ENCODE assay signal across 8 cellular contexts in genomic region chr1:151540982-151541377, GRCh38. TPM values are rescaled to one million over a fixed set of nuclear protein-coding genes. Genes with fewer than 3 reads are reported as not detected.
A peak's percentile ranks its signal among the peaks of the same experiment; 100 is the strongest.
DNase-seq lines count a peak whose midpoint lies in the region; ATAC-seq, FAIRE-seq and TF ChIP-seq lines count a peak whose summit lies in the region.

No MANE protein-coding gene starts in this region.

- ATAC-seq in HepG2 = peak; percentile 35
- no peak for ATAC-seq in HG03039 (IDR thresholded peaks at IDR 0.05; ENCODE audit: unreplicated experiment)
- no peak for ATAC-seq in HG02885 (IDR thresholded peaks at IDR 0.05; ENCODE audit: poor library complexity, unreplicated experiment)

- H3K27ac ChIP-seq in KMS-11 (peak overlapping the region; percentile 72; the same call in 1 of the 2 replicates), HepG2 (ENCODE audit: extremely low read length, insufficient read depth, low read length) (peak overlapping the region; percentile 70), tibial artery (peak overlapping the region; percentile 71 to 79)

- H3K4me3 ChIP-seq in KMS-11 (IDR thresholded peaks at IDR 0.05; ENCODE audit: insufficient read depth, low read depth, low read length) = peak overlapping the region; percentile 97
- H3K4me3 ChIP-seq in HepG2 (replicated peaks in 1 of 3; ENCODE audit: insufficient read depth in 1 of 3, low read depth in 2 of 3, low read length in 3 of 3) = peak overlapping the region; percentile 70 to 82 (median 73)
- H3K4me3 ChIP-seq in tibial artery = peak overlapping the region; percentile 59 to 68

- no peaks in the 10 kb centered on the region for H3K27me3 Mint-ChIP-seq in MCF 10A (ENCODE audit: insufficient read depth, unreplicated experiment)

- CTCF ChIA-PET in MCF 10A (lab: Yijun Ruan, JAX) = interaction anchor here (0.7 to 1.2 kb wide), 7 partner anchors 26 to 305 kb away, joined by 3 to 6 read pairs (median 4); no protein-coding TSS in a partner anchor
- CTCF ChIA-PET in HepG2 (lab: Yijun Ruan, JAX; ENCODE audit: low intra/inter-chr PET ratio, low total read pairs) = no interaction called here

- peak; percentile 31 for DNase-seq in Caki2 (ENCODE audit: low read depth)
- peak; percentile 41 for DNase-seq in MCF 10A (ENCODE audit: unreplicated experiment)
- DNase-seq in HepG2 (ENCODE audit: low spot score) = no peak
- DNase-seq in tibial artery = no peak
- DNase-seq in activated gamma-delta T cell (lab: John Stamatoyannopoulos, UW) = no peak

- no peak for TF ChIP-seq CTCF in KMS-11 (conservative IDR thresholded peaks at IDR 0.05; ENCODE audit: low read depth, low read length)
- no peak for TF ChIP-seq CTCF in MCF 10A (IDR thresholded peaks at IDR 0.05; ENCODE audit: unreplicated experiment)
- no peak for TF ChIP-seq CTCF in HepG2 (CRISPR knock-in tag; IDR thresholded peaks at IDR 0.05)
- no peak for TF ChIP-seq CTCF in tibial artery (IDR thresholded peaks at IDR 0.05)

- H3K9me3 Mint-ChIP-seq in MCF 10A (ENCODE audit: unreplicated experiment) = no peaks in the 10 kb centered on the region

- peaks cover 37% of the 10 kb centered on the region for H3K36me3 Mint-ChIP-seq in MCF 10A (ENCODE audit: insufficient read depth, unreplicated experiment)

- H2AFZ ChIP-seq in KMS-11 (ENCODE audit: low read depth) (peak overlapping the region; percentile 86), HepG2 (ENCODE audit: low read length) (no peak overlapping the region)

- H3K27me3 ChIP-seq in KMS-11 (ENCODE audit: insufficient read depth, low read depth) = no peaks in the 10 kb centered on the region
- no peaks in the 10 kb centered on the region; a peak in 1 of 5 replicates for H3K27me3 ChIP-seq in HepG2 (ENCODE audit: control insufficient read depth in 1 of 2, insufficient read depth in 2 of 2, low read length in 2 of 2)
- no peaks in the 10 kb centered on the region for H3K27me3 ChIP-seq in tibial artery

- H3K79me2 ChIP-seq in KMS-11 (ENCODE audit: insufficient read depth, low read depth) (peaks cover 18% of the 10 kb centered on the region; the same call in 1 of the 2 replicates), HepG2 (ENCODE audit: insufficient read depth, low read length) (peaks cover 13% of the 10 kb centered on the region)

- intact Hi-C loops in MCF 10A (cut with micrococcal nuclease) = loop anchor here (2.0 to 5.0 kb wide), 2 partner anchors 36 to 82 kb away; partner anchors contain the start of gene POGZ
- intact Hi-C loops in HepG2 (cut with micrococcal nuclease; ENCODE audit: unreplicated experiment) = loop anchor here (10.0 kb wide), 1 partner anchor 294 kb away; the partner anchor contains the start of genes C2CD4D and RORC
- intact Hi-C loops in tibial artery (cut with DNase I; ENCODE audit: low total_unique reads) = no loop called here

- POLR2A ChIA-PET in MCF 10A (lab: Yijun Ruan, JAX) (interaction anchor here (0.6 to 5.6 kb wide), 33 partner anchors 8 to 1863 kb away, joined by 3 to 90 read pairs (median 4); partner anchors contain the start of genes CGN, MRPL9, POGZ and SNX27), HepG2 (lab: Yijun Ruan, JAX) (interaction anchor here (0.8 to 3.2 kb wide), 16 partner anchors 9 to 305 kb away, joined by 3 to 41 read pairs (median 6); partner anchors contain the start of genes C2CD4D, MRPL9, PI4KB and SNX27)

- TF ChIP-seq POLR2A in HepG2 (IDR thresholded peaks at IDR 0.05; ENCODE audit: insufficient read depth in 1 of 2, low read depth in 2 of 2, low read length in 2 of 2) = no peak

- BruUV-seq in MCF 10A (replicated peaks; lab: Mats Ljungman, UMichigan) (no TSS peak), HepG2 (replicated peaks; lab: Mats Ljungman, UMichigan) (no TSS peak)

- FAIRE-seq in HepG2 (lab: Jason Lieb, UNC) = no peak

- no peaks in the 10 kb centered on the region for H3K36me3 ChIP-seq in KMS-11 (ENCODE audit: insufficient read depth)
- H3K36me3 ChIP-seq in HepG2 (replicated peaks in 1 of 2; ENCODE audit: control insufficient read depth in 1 of 2, insufficient read depth in 2 of 2, low read length in 2 of 2) = no peaks in the 10 kb centered on the region
- H3K36me3 ChIP-seq in tibial artery = no peaks in the 10 kb centered on the region

- in situ Hi-C loops in Caki2 (cut with HindIII; ENCODE audit: low pct_unique_long_range_greater_than_20kb, low sequenced_read_pairs) (no loop called here), HepG2 (cut with HindIII; ENCODE audit: extremely low pct_ligation_motif_present, low pct_unique_long_range_greater_than_20kb) (loop anchor here (25.0 kb wide), 1 partner anchor 196 kb away; no protein-coding TSS in a partner anchor)

- H3K4me1 ChIP-seq in KMS-11 (ENCODE audit: low read depth, poor library complexity, severe bottlenecking) (peaks cover 34% of the 10 kb centered on the region), HepG2 (ENCODE audit: insufficient read depth, low read length) (peaks cover 30% of the 10 kb centered on the region), tibial artery (peaks cover 0 to 39% (median 22%) of the 10 kb centered on the region in 4 donors)

- WGBS in HepG2 (ENCODE audit: low lambda C conversion rate) = 0% methylated on average over 13 of the region's 13 CpGs

- TF ChIP-seq RAD21 in HepG2 (CRISPR knock-in tag; IDR thresholded peaks at IDR 0.05) = no peak

- H3K9me3 ChIP-seq in HepG2 (ENCODE audit: low read length) = no peaks in the 10 kb centered on the region
- no peaks in the 10 kb centered on the region for H3K9me3 ChIP-seq in tibial artery

- peaks cover 69% of the 10 kb centered on the region for H3K4me1 Mint-ChIP-seq in MCF 10A (ENCODE audit: insufficient read depth, unreplicated experiment)

- peak overlapping the region; percentile 96 for H3K4me3 Mint-ChIP-seq in MCF 10A (ENCODE audit: unreplicated experiment)

- peak overlapping the region; percentile 62; the same call in 1 of the 2 replicates for H3K9ac ChIP-seq in KMS-11
- H3K9ac ChIP-seq in HepG2 (ENCODE audit: insufficient read depth, low read depth, low read length) = peak overlapping the region; percentile 76

- H3K4me2 ChIP-seq in KMS-11 (peak overlapping the region; percentile 87), HepG2 (ENCODE audit: low read depth, low read length) (peak overlapping the region; percentile 97)

- no peaks in the 10 kb centered on the region for H4K20me1 ChIP-seq in KMS-11 (ENCODE audit: insufficient read depth)
- no peaks in the 10 kb centered on the region for H4K20me1 ChIP-seq in HepG2 (ENCODE audit: insufficient read depth, low read length)

- TF ChIP-seq EP300 in HepG2 (IDR thresholded peaks at IDR 0.05; ENCODE audit: low read depth in 2 of 2, low read length in 2 of 2) (no peak), HepG2 (CRISPR knock-in tag; IDR thresholded peaks at IDR 0.05; ENCODE audit: borderline replicate concordance) (no peak)

- peak overlapping the region; percentile 98 for H3K27ac Mint-ChIP-seq in MCF 10A (ENCODE audit: low read depth, unreplicated experiment)

RNA-seq across cellular contexts. Expression of gene TUFT1, which starts 0.9 kb away (rescaled TPM):
- 4.2 and 5.8 TPM in 2 replicates for total RNA-seq in Caki2 (2014; rRNA removed; shearing (Covaris generic); ENCODE audit: low replicate concordance)
- total RNA-seq in MCF 10A (2022) (90.6 and 162 TPM in 2 replicates), HepG2 (2016; rRNA removed; fragmentation: Illumina TruSeq; extraction: Trizol) (7.3 and 7.7 TPM in 2 replicates)
- total RNA-seq in HepG2 (2016; cell fraction: cytosol; rRNA removed; fragmentation: Illumina TruSeq; extraction: Trizol; ENCODE audit: low read depth) = 0.51 and 1.2 TPM in 2 replicates
- 6.6 and 6.9 TPM in 2 replicates for total RNA-seq in HepG2 (2016; cell fraction: insoluble cytoplasmic fraction; rRNA removed; fragmentation: Illumina TruSeq; extraction: Trizol)
- 2.6 and 3.1 TPM in 2 replicates for total RNA-seq in HepG2 (2016; cell fraction: membrane; rRNA removed; fragmentation: Illumina TruSeq; extraction: Trizol)
- total RNA-seq in HepG2 (2016; cell fraction: nucleus; rRNA removed; fragmentation: Illumina TruSeq; extraction: Trizol) = 5.0 and 5.2 TPM in 2 replicates
- polyA plus RNA-seq in HepG2 (2011; rRNA removed) = 6.4 and 6.7 TPM in 2 replicates
- 4.2 and 5.5 TPM in 2 replicates for polyA plus RNA-seq in HepG2 (2011; cell fraction: cytosol; rRNA removed)
- polyA plus RNA-seq in HepG2 (2011; cell fraction: nucleus; rRNA removed) = 6.5 and 8.6 TPM in 2 replicates
- polyA plus RNA-seq in HepG2 (2012) = 5.2 and 6.2 TPM in 2 replicates
- 0.33 and 0.35 TPM in 2 replicates for polyA plus RNA-seq in HepG2 (2016; cell fraction: cytosol; fragmentation: Illumina TruSeq; extraction: Trizol; ENCODE audit: low read depth)
- polyA plus RNA-seq in HepG2 (2016; cell fraction: insoluble cytoplasmic fraction; fragmentation: Illumina TruSeq; extraction: Trizol; ENCODE audit: low read depth) = 5.0 and 5.6 TPM in 2 replicates
- 1.1 TPM in 2 replicates for polyA plus RNA-seq in HepG2 (2016; cell fraction: membrane; fragmentation: Illumina TruSeq; extraction: Trizol; ENCODE audit: low read depth)
- polyA plus RNA-seq in HepG2 (2016; cell fraction: nucleus; fragmentation: Illumina TruSeq; extraction: Trizol; ENCODE audit: insufficient read depth, low read depth) = 7.7 and 10.7 TPM in 2 replicates
- 6.3 and 18.3 TPM in 2 replicates for polyA minus RNA-seq in HepG2 (2011; rRNA and poly(A)+ RNA removed; ENCODE audit: low replicate concordance)
- 3.2 and 3.9 TPM in 2 replicates for polyA minus RNA-seq in HepG2 (2011; cell fraction: cytosol; rRNA and poly(A)+ RNA removed)
- 6.3 and 7.5 TPM in 2 replicates for polyA minus RNA-seq in HepG2 (2011; cell fraction: nucleus; rRNA and poly(A)+ RNA removed)

RNA-seq across cellular contexts. Expression of gene CGN, which starts 29.8 kb away (rescaled TPM):
- 0.03 and 0.61 TPM in 2 replicates for total RNA-seq in Caki2 (2014; rRNA removed; shearing (Covaris generic); ENCODE audit: low replicate concordance)
- total RNA-seq in MCF 10A (2022) = 0.32 and 0.33 TPM in 2 replicates
- total RNA-seq in HepG2 (2016; rRNA removed; fragmentation: Illumina TruSeq; extraction: Trizol) = 0.24 and 0.75 TPM in 2 replicates
- 0.20 and 0.88 TPM in 2 replicates for total RNA-seq in HepG2 (2016; cell fraction: cytosol; rRNA removed; fragmentation: Illumina TruSeq; extraction: Trizol; ENCODE audit: low read depth)
- 0.10 and 0.67 TPM in 2 replicates for total RNA-seq in HepG2 (2016; cell fraction: insoluble cytoplasmic fraction; rRNA removed; fragmentation: Illumina TruSeq; extraction: Trizol)
- total RNA-seq in HepG2 (2016; cell fraction: membrane; rRNA removed; fragmentation: Illumina TruSeq; extraction: Trizol) = 0.19 and 0.28 TPM in 2 replicates
- 1.3 and 1.6 TPM in 2 replicates for total RNA-seq in HepG2 (2016; cell fraction: nucleus; rRNA removed; fragmentation: Illumina TruSeq; extraction: Trizol)
- 0.81 and 1.1 TPM in 2 replicates for polyA plus RNA-seq in HepG2 (2011; rRNA removed)
- 0.18 and 0.21 TPM in 2 replicates for polyA plus RNA-seq in HepG2 (2011; cell fraction: cytosol; rRNA removed)
- polyA plus RNA-seq in HepG2 (2011; cell fraction: nucleus; rRNA removed) = 3.8 TPM in 2 replicates
- 1.7 and 3.2 TPM in 2 replicates for polyA plus RNA-seq in HepG2 (2012)
- polyA plus RNA-seq in HepG2 (2016; cell fraction: cytosol; fragmentation: Illumina TruSeq; extraction: Trizol; ENCODE audit: low read depth) = 0.03 TPM in 1 of 2 replicates, not detected in the other
- polyA plus RNA-seq in HepG2 (2016; cell fraction: insoluble cytoplasmic fraction; fragmentation: Illumina TruSeq; extraction: Trizol; ENCODE audit: low read depth) = 0.27 and 0.43 TPM in 2 replicates
- 0.03 and 0.10 TPM in 2 replicates for polyA plus RNA-seq in HepG2 (2016; cell fraction: membrane; fragmentation: Illumina TruSeq; extraction: Trizol; ENCODE audit: low read depth)
- 2.3 and 2.8 TPM in 2 replicates for polyA plus RNA-seq in HepG2 (2016; cell fraction: nucleus; fragmentation: Illumina TruSeq; extraction: Trizol; ENCODE audit: insufficient read depth, low read depth)
- 0.63 and 2.7 TPM in 2 replicates for polyA minus RNA-seq in HepG2 (2011; rRNA and poly(A)+ RNA removed; ENCODE audit: low replicate concordance)
- polyA minus RNA-seq in HepG2 (2011; cell fraction: cytosol; rRNA and poly(A)+ RNA removed) = 0.70 TPM in 1 of 2 replicates, not detected in the other
- 2.7 and 3.9 TPM in 2 replicates for polyA minus RNA-seq in HepG2 (2011; cell fraction: nucleus; rRNA and poly(A)+ RNA removed)

Comparison
In these comparisons a context has a peak if more than half of its experiments do, and no peak if none do; other contexts are left out.
1. DNase-seq: peak in Caki2 (single experiment) and MCF 10A (single experiment); none in HepG2 (single experiment), tibial artery (0 of 2) and activated gamma-delta T cell (single experiment).
2. RNA of gene TUFT1, which starts 0.9 kb away (total RNA-seq): 90.6 to 162 TPM in MCF 10A; 0.51 to 7.7 TPM in HepG2 and 4.2 to 5.8 TPM in Caki2; every median in the first group is over 10 times any median in the second.
3. Peak in every context shown above with its lines, with median percentiles within 50 percentile points of each other: H3K27ac ChIP-seq and H3K4me3 ChIP-seq.